Comparison of ENCODE assay signal across 12 cellular contexts in genomic region chr1:184210048-184210447, GRCh38.
DNase-seq lines count a peak whose midpoint lies in the region; ATAC-seq and TF ChIP-seq lines count a peak whose summit lies in the region.
"Had no signal": no experiment of that assay in that cellular context is flagged by ENCODE, and none has a peak within 500 bp of the region (broad histone marks: within the 10 kb centered on the region; RNA-seq: fewer than 3 reads in every experiment).

No MANE protein-coding gene starts in this region.

- H3K36me3 ChIP-seq in right atrium auricular region: no peaks in the 10 kb centered on the region
- no peaks in the 10 kb centered on the region for H3K36me3 ChIP-seq in kidney epithelial cell (ENCODE audit: control insufficient read depth, insufficient read depth, low read length)
- H3K36me3 ChIP-seq in upper lobe of right lung: no peaks in the 10 kb centered on the region
- H3K36me3 ChIP-seq in tibial artery: no peaks in the 10 kb centered on the region
- H3K36me3 ChIP-seq in OCI-LY7 (ENCODE audit: insufficient read depth, low read length): no peaks in the 10 kb centered on the region
- H3K36me3 ChIP-seq: ovary had no signal

- H3K9me3 ChIP-seq in right atrium auricular region: no peaks in the 10 kb centered on the region
- no peaks in the 10 kb centered on the region for H3K9me3 ChIP-seq in upper lobe of right lung
- no peaks in the 10 kb centered on the region for H3K9me3 ChIP-seq in tibial artery
- no peaks in the 10 kb centered on the region for H3K9me3 ChIP-seq in OCI-LY7 (ENCODE audit: low read length)
- H3K9me3 ChIP-seq: ovary had no signal

- H3K4me2 ChIP-seq in OCI-LY7 (ENCODE audit: low read length): no peak overlapping the region

- ATAC-seq in Right ventricle myocardium inferior: peak; percentile 77
- ATAC-seq in upper lobe of right lung: peak; percentile 59
- ATAC-seq in GM18909 (IDR thresholded peaks at IDR 0.05; ENCODE audit: poor library complexity, unreplicated experiment): no peak
- ATAC-seq: foreskin keratinocyte, WTC11 had no signal

- H3K9me2 ChIP-seq in OCI-LY7 (ENCODE audit: insufficient read depth, low read length): no peaks in the 10 kb centered on the region

- peaks cover 0 to 3% of the 10 kb centered on the region in 2 donors for H3K4me1 ChIP-seq in right atrium auricular region
- H3K4me1 ChIP-seq in upper lobe of right lung: no peaks in the 10 kb centered on the region
- peaks cover 0 to 19% (median 7%) of the 10 kb centered on the region in 4 donors for H3K4me1 ChIP-seq in tibial artery
- H3K4me1 ChIP-seq in OCI-LY7 (ENCODE audit: insufficient read depth, low read length, poor library complexity, severe bottlenecking): no peaks in the 10 kb centered on the region
- H3K4me1 ChIP-seq: foreskin keratinocyte had no signal

- CTCF ChIA-PET in OCI-LY7 (lab: Charles Lee; ENCODE audit: unreplicated experiment): no interaction called here

- no peaks in the 10 kb centered on the region for H3K79me2 ChIP-seq in OCI-LY7 (ENCODE audit: insufficient read depth, low read depth, low read length)

- H2AFZ ChIP-seq in OCI-LY7 (ENCODE audit: low read length): no peak overlapping the region

- H3K4me3 ChIP-seq in right atrium auricular region (no peak overlapping the region), astrocyte of the cerebellum (ENCODE audit: low read depth, low read length) (no peak overlapping the region), kidney epithelial cell (ENCODE audit: low read depth, low read length) (no peak overlapping the region), upper lobe of right lung (no peak overlapping the region), tibial artery (no peak overlapping the region), OCI-LY7 (ENCODE audit: low read depth, low read length, poor library complexity, severe bottlenecking) (no peak overlapping the region)
- H3K4me3 ChIP-seq: ovary had no signal

- POLR2A ChIA-PET in OCI-LY7 (lab: Charles Lee): no interaction called here

- BruUV-seq in OCI-LY7 (replicated peaks; lab: Mats Ljungman, UMichigan): no TSS peak

- H3K27me3 ChIP-seq in right atrium auricular region (no peaks in the 10 kb centered on the region), kidney epithelial cell (ENCODE audit: control insufficient read depth, insufficient read depth, low read length) (no peaks in the 10 kb centered on the region), upper lobe of right lung (no peaks in the 10 kb centered on the region), tibial artery (no peaks in the 10 kb centered on the region)
- H3K27me3 ChIP-seq: ovary had no signal

- DNase-seq in Right ventricle myocardium inferior (ENCODE audit: missing footprints): no peak
- DNase-seq in right atrium auricular region (ENCODE audit: low spot score): no peak
- DNase-seq in astrocyte of the cerebellum (ENCODE audit: low read depth): peak; percentile 46
- DNase-seq in kidney epithelial cell (ENCODE audit: low read depth): peak; percentile 72
- DNase-seq in upper lobe of right lung: no peak
- DNase-seq in tibial artery: no peak
- DNase-seq in OCI-LY7 (ENCODE audit: low spot score): no peak
- DNase-seq: foreskin keratinocyte, NCI-H2081, ovary had no signal

- H3K27ac ChIP-seq in right atrium auricular region (no peak overlapping the region), upper lobe of right lung (no peak overlapping the region), tibial artery (no peak overlapping the region), OCI-LY7 (ENCODE audit: low read depth, low read length, poor library complexity, severe bottlenecking) (no peak overlapping the region)
- H3K27ac ChIP-seq: foreskin keratinocyte, ovary had no signal

- no peak for TF ChIP-seq CTCF in right atrium auricular region (IDR thresholded peaks at IDR 0.05)
- no peak for TF ChIP-seq CTCF in astrocyte of the cerebellum (IDR thresholded peaks at IDR 0.05; ENCODE audit: low read depth, low read length, missing control alignments)
- no peak for TF ChIP-seq CTCF in kidney epithelial cell (IDR thresholded peaks at IDR 0.05; ENCODE audit: insufficient read depth, low read length, poor library complexity, severe bottlenecking)
- no peak for TF ChIP-seq CTCF in upper lobe of right lung (IDR thresholded peaks at IDR 0.05)
- no peak for TF ChIP-seq CTCF in tibial artery (IDR thresholded peaks at IDR 0.05)
- no peak for TF ChIP-seq CTCF in OCI-LY7 (conservative IDR thresholded peaks at IDR 0.05; ENCODE audit: low read length)

- H4K20me1 ChIP-seq in OCI-LY7 (ENCODE audit: insufficient read depth, low read length): no peaks in the 10 kb centered on the region

- intact Hi-C loops in Right ventricle myocardium inferior (cut with DNase I): no loop called here
- intact Hi-C loops in upper lobe of right lung (cut with DNase I): no loop called here
- intact Hi-C loops in tibial artery (cut with DNase I; ENCODE audit: low total_unique reads): no loop called here
- intact Hi-C loops in OCI-LY7 (cut with micrococcal nuclease; ENCODE audit: unreplicated experiment): no loop called here

- in situ Hi-C loops in astrocyte of the cerebellum (cut with HindIII; ENCODE audit: low sequenced_read_pairs): loop anchor here (10.0 kb wide), 1 partner anchor 105 kb away; no protein-coding TSS in a partner anchor

Comparison
In these comparisons a context has a peak if more than half of its experiments do, and no peak if none do; other contexts are left out.
1. DNase-seq: peak in astrocyte of the cerebellum (single experiment) and kidney epithelial cell (single experiment); none in Right ventricle myocardium inferior (single experiment), right atrium auricular region (single experiment), upper lobe of right lung (single experiment), tibial artery (0 of 2) and OCI-LY7 (single experiment).